In genomic region chr12:34297126-34297789, GRCh38 we compare ENCODE assay signal across 17 cellular contexts.
"Had no signal": no experiment of that assay in that cellular context is flagged by ENCODE, and none has a peak within 500 bp of the region (broad histone marks: within the 10 kb centered on the region; RNA-seq: fewer than 3 reads in every experiment).

No MANE protein-coding gene starts in this region.

- H3K27ac ChIP-seq: hepatocyte, pancreas, thyroid gland had no signal

- H3K27me3 ChIP-seq: hepatocyte, pancreas, thyroid gland had no signal

- H3K9me3 ChIP-seq: pancreas, thyroid gland had no signal

- ATAC-seq: esophagus mucosa; mucosa of descending colon; pancreas; stimulated activated naive CD8-positive, alpha-beta T cell treated with anti-CD3 and anti-CD28 coated beads, Interleukin-15, Interleukin-2, amounts not matched to agents 100 U/mL and 50 U/mL, for 24 hours had no signal

- H3K36me3 ChIP-seq: pancreas, thyroid gland had no signal

- H3K4me3 ChIP-seq: hepatocyte, mucosa of descending colon, pancreas, thyroid gland had no signal

- H3K4me1 ChIP-seq: pancreas, thyroid gland had no signal

- DNase-seq: activated CD4-positive, alpha-beta T cell treated with anti-CD3 and anti-CD28 coated beads for 1 hour; activated CD8-positive, alpha-beta memory T cell treated with anti-CD3 and anti-CD28 coated beads for 24 hours; activated T-cell treated with anti-CD3 and anti-CD28 coated beads, Interleukin-2, amount 50 U/mL, for 24 hours; anterior cingulate cortex; caudate nucleus; effector memory CD4-positive, alpha-beta T cell; foreskin melanocyte; mesenchymal stem cell; nephron progenitor cell; stimulated activated CD4-positive, alpha-beta T cell treated with anti-CD3 and anti-CD28 coated beads, Interleukin-4, amount 100 ng/mL, for 4 hours; stimulated activated naive CD8-positive, alpha-beta T cell treated with anti-CD3 and anti-CD28 coated beads, Interleukin-15, Interleukin-2, amounts not matched to agents 100 U/mL and 50 U/mL, for 24 hours; T-helper 1 cell; thyroid gland had no signal
